ENCODE assay signal across 11 cellular contexts in genomic region chr11:111513240-111513605, GRCh38.
A peak's percentile ranks its signal among the peaks of the same experiment; 100 is the strongest.
DNase-seq lines count a peak whose midpoint lies in the region; ATAC-seq and TF ChIP-seq lines count a peak whose summit lies in the region.
"Had no signal": no experiment of that assay in that cellular context is flagged by ENCODE, and none has a peak within 500 bp of the region (broad histone marks: within the 10 kb centered on the region; RNA-seq: fewer than 3 reads in every experiment).

No MANE protein-coding gene starts in this region.

- peak; percentile 26 for DNase-seq in DMS 273 treated with DMSO at 0.1 percent for 48 hours (lab: John Stamatoyannopoulos, UW)
- DNase-seq in DMS 273 (lab: John Stamatoyannopoulos, UW; ENCODE audit: unreplicated experiment): no peak
- DNase-seq in SK-N-MC (ENCODE audit: low read depth, low spot score): no peak
- DNase-seq in fibroblast of mammary gland (ENCODE audit: low read depth): no peak
- DNase-seq in skeletal muscle cell (ENCODE audit: low read depth): no peak
- no peak for DNase-seq in LoVo (ENCODE audit: low spot score)
- no peak for DNase-seq in NCI-H748 treated with DMSO at 0.1 percent for 48 hours (lab: John Stamatoyannopoulos, UW)
- DNase-seq: NCI-H524 treated with DMSO at 0.1 percent for 48 hours had no signal

- no peak for TF ChIP-seq POLR2A in GM18505 (IDR thresholded peaks at IDR 0.05; ENCODE audit: borderline replicate concordance, extremely low read depth, insufficient read depth, insufficient read length)

- peak overlapping the region; percentile 47; the same call in 1 of the 2 replicates for H3K4me3 ChIP-seq in SK-N-MC
- peak overlapping the region; percentile 16 for H3K4me3 ChIP-seq in fibroblast of mammary gland (ENCODE audit: control insufficient read depth, low read depth, low read length)
- H3K4me3 ChIP-seq in skeletal muscle cell (ENCODE audit: low read depth, low read length): peak overlapping the region; percentile 44

- no peak for ATAC-seq in GM18505 (IDR thresholded peaks at IDR 0.05; ENCODE audit: unreplicated experiment)

- no peak overlapping the region for H3K9ac ChIP-seq in SK-N-MC (ENCODE audit: insufficient read length)

- no peak for TF ChIP-seq CTCF in fibroblast of mammary gland (conservative IDR thresholded peaks at IDR 0.05; ENCODE audit: control insufficient read depth, insufficient read depth, low read depth, low read length)

- H3K27ac ChIP-seq in SK-N-MC: no peak overlapping the region
- H3K27ac ChIP-seq: 22Rv1, sigmoid colon had no signal

- H3K36me3 ChIP-seq in SK-N-MC (ENCODE audit: insufficient read depth, low read length): no peaks in the 10 kb centered on the region
- H3K36me3 ChIP-seq: sigmoid colon had no signal

- no peaks in the 10 kb centered on the region for H3K9me3 ChIP-seq in SK-N-MC (ENCODE audit: low read depth, low read length)
- H3K9me3 ChIP-seq: sigmoid colon had no signal
